ENCODE assay signal across 1 cellular context in genomic region chr6:107488875-107489635, GRCh38.
TF ChIP-seq lines count a peak whose summit lies in the region.

No MANE protein-coding gene starts in this region.

TF ChIP-seq in H1, 55 proteins besides CTCF, POLR2A, EP300 and RAD21:
- TF ChIP-seq HDAC6 (IDR thresholded peaks at IDR 0.05; ENCODE audit: low read depth, low read length) (no peak), SIN3A (conservative IDR thresholded peaks at IDR 0.05 in 1 of 2, IDR thresholded peaks at IDR 0.05 in 1 of 2; ENCODE audit: low read depth in 1 of 2, low read length in 2 of 2) (peak in 1 of 2 experiments; percentile 89; a peak in 2 of 4 replicates), MAX (IDR thresholded peaks at IDR 0.05) (peak; percentile 60), YY1 (IDR thresholded peaks at IDR 0.05; ENCODE audit: low read depth, low read length) (peak; percentile 17; the same call in 1 of the 2 replicates), SAP30 (IDR thresholded peaks at IDR 0.05; ENCODE audit: insufficient read depth, insufficient replicate concordance, low read length) (peak; percentile 70), MAFK (IDR thresholded peaks at IDR 0.05; ENCODE audit: low read depth, low read length) (no peak), E2F6 (IDR thresholded peaks at IDR 0.05) (0 out of 2 replicates have a peak, but pooled peaks have one; percentile 5), RBBP5 (IDR thresholded peaks at IDR 0.05; ENCODE audit: borderline replicate concordance, low read depth, low read length) (peak; percentile 76; the same call in 1 of the 2 replicates), CHD2 (IDR thresholded peaks at IDR 0.05; ENCODE audit: low read length) (no peak), CTBP2 (IDR thresholded peaks at IDR 0.05; ENCODE audit: borderline replicate concordance, insufficient read depth, insufficient read length, low read length) (peak; percentile 89), KDM4A (IDR thresholded peaks at IDR 0.05; ENCODE audit: low read depth, low read length, severe bottlenecking) (peak; percentile 95), SUZ12 (IDR thresholded peaks at IDR 0.05; ENCODE audit: low read length) (peak; percentile 73; the same call in 1 of the 2 replicates), SIX5 (IDR thresholded peaks at IDR 0.05; ENCODE audit: low read depth, low read length) (no peak)
